In the genomic region with DNA sequence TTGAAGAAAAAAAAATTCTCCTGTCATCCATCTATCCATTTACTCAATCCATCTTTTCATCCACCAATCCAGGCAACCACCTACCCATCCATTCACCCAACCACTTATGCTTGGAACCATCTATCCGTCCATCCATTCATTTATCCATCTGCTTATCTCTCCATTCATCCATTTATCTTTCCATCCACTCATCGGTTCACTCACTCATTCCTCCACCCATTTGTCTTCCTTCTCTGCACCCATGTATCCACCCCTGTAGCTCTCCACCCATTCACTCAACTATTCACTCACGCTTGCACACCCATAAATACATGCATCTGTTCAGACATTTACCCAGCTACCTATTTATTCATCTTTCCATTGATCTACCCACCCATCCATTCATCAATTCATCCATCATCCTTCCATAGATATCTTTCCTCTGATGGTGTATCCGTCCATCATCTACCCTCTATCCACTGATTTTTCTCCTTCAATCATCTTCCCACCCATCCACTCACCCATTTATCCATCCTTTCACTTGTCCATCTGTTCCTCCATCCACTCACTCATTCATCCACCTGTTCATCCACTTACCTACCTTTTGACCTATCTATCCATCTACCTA, we compare ENCODE assay signal across 28 cellular contexts. TPM values are rescaled to one million over a fixed set of nuclear protein-coding genes. Genes with fewer than 3 reads are reported as not detected.
A peak's percentile ranks its signal among the peaks of the same experiment; 100 is the strongest.
DNase-seq lines count a peak whose midpoint lies in the region; ATAC-seq, FAIRE-seq and TF ChIP-seq lines count a peak whose summit lies in the region.
"Had no signal": no experiment of that assay in that cellular context is flagged by ENCODE, and none has a peak within 500 bp of the region (broad histone marks: within the 10 kb centered on the region; RNA-seq: fewer than 3 reads in every experiment).

No MANE protein-coding gene starts in this region.

- TF ChIP-seq CTCF in natural killer cell (IDR thresholded peaks at IDR 0.05) (no peak), HEK293 (tag by site-specific recombination; IDR thresholded peaks at IDR 0.05) (no peak)

- H3K4me1 ChIP-seq in HEK293 (ENCODE audit: control insufficient read depth, insufficient read depth, low read length): peaks cover 19% of the 10 kb centered on the region
- H3K4me1 ChIP-seq: BLaER1 treated with 17β-estradiol and CSF1 and Interleukin-3, amounts not matched to agents 10 nM and 100 nM had no signal

- DNase-seq in natural killer cell treated with Interleukin-12 subunit alpha and Interleukin-12 subunit beta and Interleukin-15 and Interleukin-18, amount 100 ng/mL, for 72 hours (ENCODE audit: low spot score): peak; percentile 16
- DNase-seq in natural killer cell (no peak), urothelium cell line (ENCODE audit: low spot score) (no peak), amygdala (lab: John Stamatoyannopoulos, UW) (no peak)
- DNase-seq: 8988T; AML-193; Caco-2; Calu3; CD4-positive, alpha-beta T cell; CD8-positive, alpha-beta T cell; DMS153; DMS53; DMS79; DND-41; EL; GDM1 had no signal

- H3K27ac Mint-ChIP-seq in natural killer cell treated with Interleukin-12 subunit alpha and Interleukin-12 subunit beta and Interleukin-15 and Interleukin-18, amount 100 ng/mL, for 72 hours: no peak overlapping the region
- H3K27ac Mint-ChIP-seq in natural killer cell: no peak overlapping the region
- H3K27ac Mint-ChIP-seq: B cell; CD4-positive, alpha-beta T cell; CD8-positive, alpha-beta T cell had no signal

- H3K27me3 Mint-ChIP-seq in natural killer cell treated with Interleukin-12 subunit alpha and Interleukin-12 subunit beta and Interleukin-15 and Interleukin-18, amount 100 ng/mL, for 72 hours: peaks cover 34 to 43% of the 10 kb centered on the region in 2 donors
- H3K27me3 Mint-ChIP-seq in natural killer cell (ENCODE audit: low read depth in 2 of 2): peaks cover 37 to 42% of the 10 kb centered on the region in 2 donors

- ATAC-seq in natural killer cell treated with Interleukin-12 subunit alpha and Interleukin-12 subunit beta and Interleukin-15 and Interleukin-18, amount 100 ng/mL, for 72 hours: no peak
- ATAC-seq in natural killer cell: no peak
- no peak for ATAC-seq in HG03045 (IDR thresholded peaks at IDR 0.05; ENCODE audit: unreplicated experiment)
- ATAC-seq: CD8-positive, alpha-beta T cell; GM12878 had no signal

- H3K27ac ChIP-seq in HEK293 (ENCODE audit: extremely low read depth, low read depth, low read length): no peak overlapping the region
- H3K27ac ChIP-seq: BLaER1 treated with 17β-estradiol and CSF1 and Interleukin-3, amounts not matched to agents 10 nM and 100 nM; C4-2B had no signal

- no peaks in the 10 kb centered on the region for H3K36me3 ChIP-seq in HEK293 (ENCODE audit: control insufficient read depth in 2 of 2, insufficient read depth in 1 of 2, low read length in 2 of 2)
- H3K36me3 ChIP-seq: BLaER1 treated with 17β-estradiol and CSF1 and Interleukin-3, amounts not matched to agents 10 nM and 100 nM had no signal

- H3K9me3 Mint-ChIP-seq in natural killer cell treated with Interleukin-12 subunit alpha and Interleukin-12 subunit beta and Interleukin-15 and Interleukin-18, amount 100 ng/mL, for 72 hours: no peaks in the 10 kb centered on the region
- peaks cover 0 to 6% of the 10 kb centered on the region in 2 donors for H3K9me3 Mint-ChIP-seq in natural killer cell

- intact Hi-C loops in natural killer cell (cut with micrococcal nuclease): no loop called here

- H3K36me3 Mint-ChIP-seq in natural killer cell treated with Interleukin-12 subunit alpha and Interleukin-12 subunit beta and Interleukin-15 and Interleukin-18, amount 100 ng/mL, for 72 hours: peaks cover 10% of the 10 kb centered on the region
- peaks cover 13% of the 10 kb centered on the region for H3K36me3 Mint-ChIP-seq in natural killer cell
- H3K36me3 Mint-ChIP-seq: CD8-positive, alpha-beta T cell had no signal

- no peak overlapping the region for H3K4me3 Mint-ChIP-seq in natural killer cell treated with Interleukin-12 subunit alpha and Interleukin-12 subunit beta and Interleukin-15 and Interleukin-18, amount 100 ng/mL, for 72 hours
- no peak overlapping the region for H3K4me3 Mint-ChIP-seq in natural killer cell
- H3K4me3 Mint-ChIP-seq: B cell; CD4-positive, alpha-beta T cell; CD8-positive, alpha-beta T cell had no signal

- POLR2A ChIA-PET in HEK293 (lab: Yijun Ruan, JAX): no interaction called here

- H3K9me3 ChIP-seq in HEK293 (ENCODE audit: control insufficient read depth, insufficient read depth, low read depth, low read length): no peaks in the 10 kb centered on the region; the same call in 1 of the 2 replicates

- no peak overlapping the region for H3K4me3 ChIP-seq in HEK293 (ENCODE audit: low read depth, low read length)
- H3K4me3 ChIP-seq: BLaER1 treated with 17β-estradiol and CSF1 and Interleukin-3, amounts not matched to agents 10 nM and 100 nM; GM12878 had no signal

- H3K4me1 Mint-ChIP-seq in natural killer cell treated with Interleukin-12 subunit alpha and Interleukin-12 subunit beta and Interleukin-15 and Interleukin-18, amount 100 ng/mL, for 72 hours (ENCODE audit: low read depth in 2 of 2): peaks cover 10 to 18% of the 10 kb centered on the region in 2 donors
- H3K4me1 Mint-ChIP-seq in natural killer cell: peaks cover 18 to 19% of the 10 kb centered on the region in 2 donors

- FAIRE-seq in urothelium cell line (lab: Jason Lieb, UNC): peak; percentile 17
- FAIRE-seq: A204.1, D721Med, GM12878, GM12892, GM18507 had no signal

- CTCF ChIA-PET in HEK293 (lab: Yijun Ruan, JAX): interaction anchor here (0.9 kb wide), 1 partner anchor 9 kb away, joined by 4 read pairs; no protein-coding TSS in a partner anchor

TF ChIP-seq in HEK293, 187 proteins besides CTCF, POLR2A, EP300 and RAD21 (continues in another document):
- TF ChIP-seq ZNF629 (tag by site-specific recombination; IDR thresholded peaks at IDR 0.05): no peak
- 0 out of 2 replicates have a peak, but pooled peaks have one; percentile 9 for TF ChIP-seq ZNF155 (tag by site-specific recombination; IDR thresholded peaks at IDR 0.05)
- no peak for TF ChIP-seq ZNF580 (tag by site-specific recombination; IDR thresholded peaks at IDR 0.05)
- TF ChIP-seq ZNF548 (tag by site-specific recombination; IDR thresholded peaks at IDR 0.05): no peak
- peak; percentile 41; the same call in 1 of the 2 replicates for TF ChIP-seq SCRT2 (tag by site-specific recombination; IDR thresholded peaks at IDR 0.05)
- TF ChIP-seq ZNF324 (tag by site-specific recombination; IDR thresholded peaks at IDR 0.05): no peak
- TF ChIP-seq, protein P1, sequence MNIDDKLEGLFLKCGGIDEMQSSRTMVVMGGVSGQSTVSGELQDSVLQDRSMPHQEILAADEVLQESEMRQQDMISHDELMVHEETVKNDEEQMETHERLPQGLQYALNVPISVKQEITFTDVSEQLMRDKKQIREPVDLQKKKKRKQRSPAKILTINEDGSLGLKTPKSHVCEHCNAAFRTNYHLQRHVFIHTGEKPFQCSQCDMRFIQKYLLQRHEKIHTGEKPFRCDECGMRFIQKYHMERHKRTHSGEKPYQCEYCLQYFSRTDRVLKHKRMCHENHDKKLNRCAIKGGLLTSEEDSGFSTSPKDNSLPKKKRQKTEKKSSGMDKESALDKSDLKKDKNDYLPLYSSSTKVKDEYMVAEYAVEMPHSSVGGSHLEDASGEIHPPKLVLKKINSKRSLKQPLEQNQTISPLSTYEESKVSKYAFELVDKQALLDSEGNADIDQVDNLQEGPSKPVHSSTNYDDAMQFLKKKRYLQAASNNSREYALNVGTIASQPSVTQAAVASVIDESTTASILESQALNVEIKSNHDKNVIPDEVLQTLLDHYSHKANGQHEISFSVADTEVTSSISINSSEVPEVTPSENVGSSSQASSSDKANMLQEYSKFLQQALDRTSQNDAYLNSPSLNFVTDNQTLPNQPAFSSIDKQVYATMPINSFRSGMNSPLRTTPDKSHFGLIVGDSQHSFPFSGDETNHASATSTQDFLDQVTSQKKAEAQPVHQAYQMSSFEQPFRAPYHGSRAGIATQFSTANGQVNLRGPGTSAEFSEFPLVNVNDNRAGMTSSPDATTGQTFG (tag by site-specific recombination; IDR thresholded peaks at IDR 0.05; ENCODE audit: borderline replicate concordance): peak; percentile 4; the same call in 1 of the 2 replicates
- TF ChIP-seq ZNF621 (tag by site-specific recombination; IDR thresholded peaks at IDR 0.05): peak; percentile 18; the same call in 1 of the 2 replicates
- no peak for TF ChIP-seq KLF10 (tag by site-specific recombination; IDR thresholded peaks at IDR 0.05)
- TF ChIP-seq SCRT1 (tag by site-specific recombination; IDR thresholded peaks at IDR 0.05; ENCODE audit: borderline replicate concordance): no peak
- TF ChIP-seq ZNF785 (tag by site-specific recombination; IDR thresholded peaks at IDR 0.05): no peak
- TF ChIP-seq BCL11A (tag by site-specific recombination; IDR thresholded peaks at IDR 0.05; ENCODE audit: low read depth): no peak
- no peak for TF ChIP-seq ZNF175 (tag by site-specific recombination; IDR thresholded peaks at IDR 0.05)
- no peak for TF ChIP-seq TCF7L2 (IDR thresholded peaks at IDR 0.05; ENCODE audit: borderline replicate concordance, low read depth, low read length)
- no peak for TF ChIP-seq GLIS1 (tag by site-specific recombination; IDR thresholded peaks at IDR 0.05)
- 0 out of 2 replicates have a peak, but pooled peaks have one; percentile 16 for TF ChIP-seq ZNF571 (tag by site-specific recombination; IDR thresholded peaks at IDR 0.05)
- no peak for TF ChIP-seq ZNF76 (tag by site-specific recombination; IDR thresholded peaks at IDR 0.05; ENCODE audit: borderline replicate concordance, low read depth)

RNA-seq across cellular contexts. Expression of gene NPHS1, which starts 9.5 kb away (rescaled TPM):
- not detected for total RNA-seq in natural killer cell treated with Interleukin-12 subunit alpha and Interleukin-12 subunit beta and Interleukin-15 and Interleukin-18, amount 100 ng/mL, for 72 hours
- total RNA-seq in natural killer cell: under 1 TPM in 1 of 3 donors, not detected in 2; 0.93 TPM
- total RNA-seq: B cell; Caco-2; Calu3; CD4-positive, alpha-beta T cell; Daoy; G401; GM12878 had no signal

RNA-seq across cellular contexts. Expression of gene KIRREL2, which starts 13.9 kb away (rescaled TPM):
- total RNA-seq in natural killer cell treated with Interleukin-12 subunit alpha and Interleukin-12 subunit beta and Interleukin-15 and Interleukin-18, amount 100 ng/mL, for 72 hours: 1 to 10 TPM; 1.3 to 2.2 TPM
- under 1 TPM in 1 of 3 donors, not detected in 2; 0.27 TPM for total RNA-seq in natural killer cell
- total RNA-seq: B cell, GM12878 had no signal

RNA-seq across cellular contexts. Expression of gene APLP1, which starts 25.6 kb away (rescaled TPM):
- 1 to 10 TPM; 1.9 TPM for total RNA-seq in natural killer cell treated with Interleukin-12 subunit alpha and Interleukin-12 subunit beta and Interleukin-15 and Interleukin-18, amount 100 ng/mL, for 72 hours
- total RNA-seq in natural killer cell: not detected
- total RNA-seq: B cell; CD4-positive, alpha-beta T cell; CD8-positive, alpha-beta T cell had no signal

RNA-seq across cellular contexts. Expression of gene PRODH2, which starts 30.1 kb away (rescaled TPM):
- total RNA-seq in natural killer cell treated with Interleukin-12 subunit alpha and Interleukin-12 subunit beta and Interleukin-15 and Interleukin-18, amount 100 ng/mL, for 72 hours: not detected
- total RNA-seq in natural killer cell: not detected
- total RNA-seq: B cell; Caco-2; Calu3; CD4-positive, alpha-beta T cell; CD8-positive, alpha-beta T cell; Daoy; G401; GM12878 had no signal

RNA-seq across cellular contexts. Expression of gene NFKBID, which starts 57.6 kb away (rescaled TPM):
- total RNA-seq in natural killer cell treated with Interleukin-12 subunit alpha and Interleukin-12 subunit beta and Interleukin-15 and Interleukin-18, amount 100 ng/mL, for 72 hours: 10 to 100 TPM; 54.4 to 68.7 TPM
- 100 to 1,000 TPM in 2 of 3 donors, 10 to 100 TPM in 1; 90.1 to 220 (median 101) TPM for total RNA-seq in natural killer cell
